ENCODE assay signal across 18 cellular contexts in genomic region chr3:8438507-8439079, GRCh38.
DNase-seq lines count a peak whose midpoint lies in the region; ATAC-seq, FAIRE-seq and TF ChIP-seq lines count a peak whose summit lies in the region.
"Had no signal": no experiment of that assay in that cellular context is flagged by ENCODE, and none has a peak within 500 bp of the region (broad histone marks: within the 10 kb centered on the region; RNA-seq: fewer than 3 reads in every experiment).

No MANE protein-coding gene starts in this region.

- intact Hi-C loops in pancreas (cut with DNase I): loop anchor here in 1 of 3 donors (10.0 kb wide), 1 partner anchor 186 kb away; no protein-coding TSS in a partner anchor
- intact Hi-C loops in gastrocnemius medialis (cut with DNase I; ENCODE audit: low total_unique reads): no loop called here

- no peak for FAIRE-seq in bronchial epithelial cell (lab: Jason Lieb, UNC)
- FAIRE-seq in pancreas (lab: Jason Lieb, UNC): no peak
- FAIRE-seq: A204.1, D721Med, GM12892, GM19239 had no signal

- DNase-seq in Caki2 (ENCODE audit: low read depth) (peak; percentile 27), bronchial epithelial cell (ENCODE audit: low read depth) (peak; percentile 79), foreskin keratinocyte (peak; percentile 17 to 45), pancreas (peak in 4 of 6 donors; percentile 23 to 50 (median 36)), gastrocnemius medialis (no peak)
- DNase-seq: BE2C; CD4-positive, alpha-beta memory T cell; DND-41; GDM1; HCEC 1CT had no signal

- in situ Hi-C loops in Caki2 (cut with HindIII; ENCODE audit: low pct_unique_long_range_greater_than_20kb, low sequenced_read_pairs): no loop called here
- in situ Hi-C loops in gastrocnemius medialis (cut with MboI; ENCODE audit: low sequenced_read_pairs in 4 of 4): no loop called here

- H3K4me1 ChIP-seq in foreskin keratinocyte: no peaks in the 10 kb centered on the region
- H3K4me1 ChIP-seq in pancreas: peaks cover 7 to 13% (median 11%) of the 10 kb centered on the region in 3 donors
- H3K4me1 ChIP-seq in gastrocnemius medialis: no peaks in the 10 kb centered on the region

- no peak for TF ChIP-seq POLR2A in gastrocnemius medialis (IDR thresholded peaks at IDR 0.05)

- ATAC-seq in foreskin keratinocyte (peak; percentile 25), pancreas (peak in 3 of 4 donors; percentile 41 to 74 (median 49)), gastrocnemius medialis (no peak), HG03159 (IDR thresholded peaks at IDR 0.05; ENCODE audit: unreplicated experiment) (no peak), GM18858 (IDR thresholded peaks at IDR 0.05; ENCODE audit: unreplicated experiment) (no peak)

- H3K27me3 ChIP-seq in bronchial epithelial cell (ENCODE audit: control insufficient read depth, insufficient read depth, low read length): no peaks in the 10 kb centered on the region
- H3K27me3 ChIP-seq in foreskin keratinocyte: no peaks in the 10 kb centered on the region
- H3K27me3 ChIP-seq in pancreas: no peaks in the 10 kb centered on the region
- no peaks in the 10 kb centered on the region for H3K27me3 ChIP-seq in gastrocnemius medialis
- H3K27me3 ChIP-seq: BE2C had no signal

- WGBS in pancreas, 2 donors: 53 to 55% methylated on average over 6 of the region's 7 CpGs

- H3K9me3 ChIP-seq in pancreas (no peaks in the 10 kb centered on the region), gastrocnemius medialis (no peaks in the 10 kb centered on the region)
- H3K9me3 ChIP-seq: BE2C had no signal

- H3K36me3 ChIP-seq in bronchial epithelial cell (ENCODE audit: control insufficient read depth, insufficient read depth, low read length) (no peaks in the 10 kb centered on the region), pancreas (no peaks in the 10 kb centered on the region), gastrocnemius medialis (no peaks in the 10 kb centered on the region)
- H3K36me3 ChIP-seq: BE2C had no signal

- no peak overlapping the region for H3K4me3 ChIP-seq in bronchial epithelial cell (ENCODE audit: low read depth, low read length)
- H3K4me3 ChIP-seq in pancreas: no peak overlapping the region
- H3K4me3 ChIP-seq in gastrocnemius medialis: no peak overlapping the region

- no peak overlapping the region for H3K27ac ChIP-seq in foreskin keratinocyte
- H3K27ac ChIP-seq in pancreas: no peak overlapping the region
- peak overlapping the region in 2 of 4 donors; percentile 18 to 65 for H3K27ac ChIP-seq in gastrocnemius medialis
- H3K27ac ChIP-seq: C4-2B, HL-60 had no signal

- TF ChIP-seq CTCF in bronchial epithelial cell (IDR thresholded peaks at IDR 0.05; ENCODE audit: insufficient read depth, low read length, severe bottlenecking) (no peak), foreskin keratinocyte (conservative IDR thresholded peaks at IDR 0.05) (no peak), pancreas (IDR thresholded peaks at IDR 0.05) (no peak), gastrocnemius medialis (IDR thresholded peaks at IDR 0.05 in 4 of 5, conservative IDR thresholded peaks at IDR 0.05 in 1 of 5) (no peak)

Comparison
In these comparisons a context has a peak if more than half of its experiments do, and no peak if none do; other contexts are left out.
1. DNase-seq: peak in Caki2 (single experiment), bronchial epithelial cell (single experiment), foreskin keratinocyte (2 of 2) and pancreas (4 of 6); none in gastrocnemius medialis (0 of 2).
2. ATAC-seq: peak in foreskin keratinocyte (single experiment) and pancreas (3 of 4); none in gastrocnemius medialis (0 of 2), HG03159 (single experiment) and GM18858 (single experiment).